Comparison of ENCODE assay signal across 8 cellular contexts in genomic region chr22:46738961-46739870, GRCh38. TPM values are rescaled to one million over a fixed set of nuclear protein-coding genes. Genes with fewer than 3 reads are reported as not detected.
A peak's percentile ranks its signal among the peaks of the same experiment; 100 is the strongest.
DNase-seq lines count a peak whose midpoint lies in the region; TF ChIP-seq lines count a peak whose summit lies in the region.

No MANE protein-coding gene starts in this region.

- intact Hi-C loops in OCI-LY7 (cut with micrococcal nuclease; ENCODE audit: unreplicated experiment): loop anchor here (5.0 kb wide), 2 partner anchors 57 to 147 kb away; no protein-coding TSS in a partner anchor

- H3K36me3 Mint-ChIP-seq in activated naive CD4-positive, alpha-beta T cell treated with anti-CD3 and anti-CD28 coated beads, Interleukin-2, amount 10 ng/mL, durations not matched to agents 7 days and 5 days: peaks cover 29% of the 10 kb centered on the region

- peak overlapping the region; percentile 77 for H3K4me3 ChIP-seq in OCI-LY7 (ENCODE audit: low read depth, low read length, poor library complexity, severe bottlenecking)
- H3K4me3 ChIP-seq in cardiac muscle cell: peak overlapping the region; percentile 61
- peak overlapping the region; percentile 73 for H3K4me3 ChIP-seq in rectal smooth muscle tissue (ENCODE audit: low read length)

- peaks cover 44% of the 10 kb centered on the region for H3K4me1 Mint-ChIP-seq in activated naive CD4-positive, alpha-beta T cell treated with anti-CD3 and anti-CD28 coated beads, Interleukin-2, amount 10 ng/mL, durations not matched to agents 7 days and 5 days

- H3K27ac Mint-ChIP-seq in activated naive CD4-positive, alpha-beta T cell treated with anti-CD3 and anti-CD28 coated beads, Interleukin-2, amount 10 ng/mL, durations not matched to agents 7 days and 5 days: peak overlapping the region; percentile 93

- CTCF ChIA-PET in OCI-LY7 (lab: Charles Lee; ENCODE audit: unreplicated experiment): no interaction called here
- CTCF ChIA-PET in activated naive CD4-positive, alpha-beta T cell treated with anti-CD3 and anti-CD28 coated beads, Interleukin-2, amount 10 ng/mL, durations not matched to agents 7 days and 5 days (lab: Charles Lee): interaction anchor here (0.8 to 1.8 kb wide), 6 partner anchors 10 to 176 kb away, joined by 3 to 10 read pairs (median 4); no protein-coding TSS in a partner anchor

- H4K20me1 ChIP-seq in OCI-LY7 (ENCODE audit: insufficient read depth, low read length): peaks cover 25% of the 10 kb centered on the region; the same call in 1 of the 2 replicates

- H3K79me2 ChIP-seq in OCI-LY7 (ENCODE audit: insufficient read depth, low read depth, low read length): peaks cover 30% of the 10 kb centered on the region; the same call in 1 of the 2 replicates

- H3K9me3 ChIP-seq in OCI-LY7 (ENCODE audit: low read length) (no peaks in the 10 kb centered on the region), cardiac muscle cell (ENCODE audit: low read depth) (no peaks in the 10 kb centered on the region)

- peak; percentile 41 for DNase-seq in GM19238 (ENCODE audit: insufficient read length, low spot score)
- peak; percentile 53 for DNase-seq in OCI-LY7 (ENCODE audit: low spot score)
- DNase-seq in activated naive CD4-positive, alpha-beta T cell treated with anti-CD3 and anti-CD28 coated beads, Interleukin-2, amount 10 ng/mL, durations not matched to agents 7 days and 5 days: peak; percentile 78
- peak in 1 of 2 donors; percentile 51 for DNase-seq in cardiac muscle cell (ENCODE audit: low read depth in 1 of 2, low spot score in 1 of 2)
- DNase-seq in SIG-M5 (lab: John Stamatoyannopoulos, UW): no peak
- DNase-seq in A172 (ENCODE audit: low spot score): no peak

- H3K36me3 ChIP-seq in OCI-LY7 (ENCODE audit: insufficient read depth, low read length): no peaks in the 10 kb centered on the region
- H3K36me3 ChIP-seq in cardiac muscle cell: no peaks in the 10 kb centered on the region
- no peaks in the 10 kb centered on the region for H3K36me3 ChIP-seq in rectal smooth muscle tissue (ENCODE audit: control insufficient read depth, insufficient read depth, low read length)

- TF ChIP-seq CTCF in 22Rv1 (IDR thresholded peaks at IDR 0.05) (peak; percentile 59), OCI-LY7 (conservative IDR thresholded peaks at IDR 0.05; ENCODE audit: low read length) (peak; percentile 48), cardiac muscle cell (IDR thresholded peaks at IDR 0.05; ENCODE audit: low read depth, low read length) (no peak)

- H2AFZ ChIP-seq in OCI-LY7 (ENCODE audit: low read length): peak overlapping the region; percentile 74; the same call in 1 of the 2 replicates

- POLR2A ChIA-PET in OCI-LY7 (lab: Charles Lee): no interaction called here

- H3K27me3 ChIP-seq in cardiac muscle cell: no peaks in the 10 kb centered on the region
- H3K27me3 ChIP-seq in rectal smooth muscle tissue (ENCODE audit: control insufficient read depth, insufficient read depth, low read length): no peaks in the 10 kb centered on the region

- H3K27me3 Mint-ChIP-seq in activated naive CD4-positive, alpha-beta T cell treated with anti-CD3 and anti-CD28 coated beads, Interleukin-2, amount 10 ng/mL, durations not matched to agents 7 days and 5 days: no peaks in the 10 kb centered on the region

- no peaks in the 10 kb centered on the region for H3K9me2 ChIP-seq in OCI-LY7 (ENCODE audit: insufficient read depth, low read length)

- BruUV-seq in OCI-LY7 (replicated peaks; lab: Mats Ljungman, UMichigan): no TSS peak

- peak overlapping the region; percentile 86 for H3K4me3 Mint-ChIP-seq in activated naive CD4-positive, alpha-beta T cell treated with anti-CD3 and anti-CD28 coated beads, Interleukin-2, amount 10 ng/mL, durations not matched to agents 7 days and 5 days

- peak overlapping the region; percentile 85 for H3K4me2 ChIP-seq in OCI-LY7 (ENCODE audit: low read length)

- H3K27ac ChIP-seq in 22Rv1: peak overlapping the region; percentile 40
- no peak overlapping the region for H3K27ac ChIP-seq in OCI-LY7 (ENCODE audit: low read depth, low read length, poor library complexity, severe bottlenecking)
- H3K27ac ChIP-seq in cardiac muscle cell: peak overlapping the region; percentile 80
- peak overlapping the region; percentile 48 for H3K27ac ChIP-seq in rectal smooth muscle tissue (ENCODE audit: low read depth, low read length)

- H3K9me3 Mint-ChIP-seq in activated naive CD4-positive, alpha-beta T cell treated with anti-CD3 and anti-CD28 coated beads, Interleukin-2, amount 10 ng/mL, durations not matched to agents 7 days and 5 days: peaks cover 7% of the 10 kb centered on the region

- H3K9ac ChIP-seq in rectal smooth muscle tissue (ENCODE audit: low read length): peak overlapping the region; percentile 57

- H3K4me1 ChIP-seq in OCI-LY7 (ENCODE audit: insufficient read depth, low read length, poor library complexity, severe bottlenecking) (peaks cover 42% of the 10 kb centered on the region), cardiac muscle cell (ENCODE audit: low read depth) (peaks cover 25% of the 10 kb centered on the region), rectal smooth muscle tissue (ENCODE audit: control insufficient read depth, insufficient read depth, low read length) (peaks cover 31% of the 10 kb centered on the region)

RNA-seq across cellular contexts. Expression of gene CERK, which starts 1.2 kb away (rescaled TPM):
- total RNA-seq in OCI-LY7 (2014; rRNA removed; shearing (Covaris generic)): 47.9 and 48.1 TPM in 2 replicates
- total RNA-seq in OCI-LY7 (2022) (34.6 and 36.6 TPM in 2 replicates), cardiac muscle cell (65.4 and 74.9 TPM in 2 replicates)
- polyA plus RNA-seq in cardiac muscle cell: 37.2 and 53.7 TPM in 2 replicates
- total RNA-seq in A172 (2014; rRNA removed; shearing (Covaris generic)): 33.8 and 34.9 TPM in 2 replicates

RNA-seq across cellular contexts. Expression of gene TBC1D22A, which starts 23.2 kb away (rescaled TPM):
- total RNA-seq in OCI-LY7 (2014; rRNA removed; shearing (Covaris generic)): 15.0 and 22.3 TPM in 2 replicates
- total RNA-seq in OCI-LY7 (2022): 43.2 and 43.9 TPM in 2 replicates
- 16.2 and 16.6 TPM in 2 replicates for total RNA-seq in cardiac muscle cell
- 15.2 and 18.5 TPM in 2 replicates for polyA plus RNA-seq in cardiac muscle cell
- 7.3 and 7.9 TPM in 2 replicates for total RNA-seq in A172 (2014; rRNA removed; shearing (Covaris generic))

Comparison
In these comparisons a context has a peak if more than half of its experiments do, and no peak if none do; other contexts are left out.
1. DNase-seq: peak in GM19238 (single experiment), OCI-LY7 (single experiment) and activated naive CD4-positive, alpha-beta T cell treated with anti-CD3 and anti-CD28 coated beads, Interleukin-2, amount 10 ng/mL, durations not matched to agents 7 days and 5 days (single experiment); none in SIG-M5 (single experiment) and A172 (single experiment).
2. Peak in every context shown above with its lines, with median percentiles within 50 percentile points of each other: H3K4me3 ChIP-seq.